10 cellular contexts compared by ENCODE assay signal in the genomic region with DNA sequence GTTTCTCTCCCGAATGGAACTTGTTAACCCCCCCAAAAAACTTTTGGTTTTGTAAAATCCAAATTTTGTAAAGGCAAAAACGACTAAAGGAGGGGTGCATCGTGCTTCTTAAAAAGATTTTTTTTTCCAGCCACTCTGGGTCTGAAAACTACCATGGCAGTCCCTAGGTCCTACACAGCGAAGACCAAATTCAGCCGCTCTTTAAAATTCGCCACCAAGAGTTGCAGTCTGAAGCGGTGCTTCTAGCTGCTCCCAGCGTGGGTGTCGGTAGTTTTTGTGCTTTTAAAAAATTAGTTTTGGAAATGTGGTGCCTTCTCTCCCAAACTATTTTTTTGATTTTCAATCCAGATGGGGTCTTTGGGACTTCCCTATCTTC. TPM values are rescaled to one million over a fixed set of nuclear protein-coding genes. Genes with fewer than 3 reads are reported as not detected.
A peak's percentile ranks its signal among the peaks of the same experiment; 100 is the strongest.
DNase-seq lines count a peak whose midpoint lies in the region; ATAC-seq and TF ChIP-seq lines count a peak whose summit lies in the region.
"Had no signal": no experiment of that assay in that cellular context is flagged by ENCODE, and none has a peak within 500 bp of the region (broad histone marks: within the 10 kb centered on the region; RNA-seq: fewer than 3 reads in every experiment).

No MANE protein-coding gene starts in this region.

- CTCF ChIA-PET in CD4-positive, alpha-beta memory T cell (lab: Charles Lee; ENCODE audit: partially characterized antibody), result interaction anchor here (0.6 kb wide), 1 partner anchor 162 kb away, joined by 3 read pairs; no protein-coding TSS in a partner anchor

- no peaks in the 10 kb centered on the region for H3K36me3 ChIP-seq in CD4-positive, alpha-beta memory T cell (ENCODE audit: insufficient read depth, low read length)
- H3K36me3 ChIP-seq in KMS-11 (ENCODE audit: insufficient read depth), result no peaks in the 10 kb centered on the region
- H3K36me3 ChIP-seq in neural progenitor cell, result no peaks in the 10 kb centered on the region
- H3K36me3 ChIP-seq: esophagus muscularis mucosa had no signal

- H3K4me3 ChIP-seq in CD4-positive, alpha-beta memory T cell (ENCODE audit: low read length in 2 of 2), result no peak overlapping the region
- H3K4me3 ChIP-seq in KMS-11 (IDR thresholded peaks at IDR 0.05; ENCODE audit: insufficient read depth, low read depth, low read length) (no peak overlapping the region), neural progenitor cell (peak overlapping the region; percentile 56)
- H3K4me3 ChIP-seq: mucosa of descending colon had no signal

- H3K27ac ChIP-seq in CD4-positive, alpha-beta memory T cell (ENCODE audit: low read depth, low read length), result no peak overlapping the region
- H3K27ac ChIP-seq in KMS-11 (no peak overlapping the region), neural progenitor cell (no peak overlapping the region)
- H3K27ac ChIP-seq: esophagus muscularis mucosa had no signal

- TF ChIP-seq CTCF in KMS-11 (conservative IDR thresholded peaks at IDR 0.05; ENCODE audit: low read depth, low read length) (no peak), neural progenitor cell (IDR thresholded peaks at IDR 0.05) (no peak)

- H4K20me1 ChIP-seq in KMS-11 (ENCODE audit: insufficient read depth) (no peaks in the 10 kb centered on the region), neural progenitor cell (ENCODE audit: low read depth) (peaks cover 78% of the 10 kb centered on the region)

- peaks cover 9 to 41% (median 21%) of the 10 kb centered on the region in 4 donors for H3K4me1 Mint-ChIP-seq in CD4-positive, alpha-beta memory T cell
- H3K4me1 Mint-ChIP-seq in dendritic cell treated with granulocyte-macrophage colony-stimulating factor and Interleukin-4, amounts not matched to agents 40 ng/mL and 50 ng/mL, for 4 days (ENCODE audit: low read depth), result peaks cover 30% of the 10 kb centered on the region
- peaks cover 52% of the 10 kb centered on the region for H3K4me1 Mint-ChIP-seq in neural progenitor cell

- H3K4me2 ChIP-seq in KMS-11 (peak overlapping the region; percentile 25; the same call in 1 of the 2 replicates), neural progenitor cell (peak overlapping the region; percentile 90)

- peaks cover 60% of the 10 kb centered on the region for H3K27me3 ChIP-seq in CD4-positive, alpha-beta memory T cell (ENCODE audit: insufficient read depth, low read length)
- H3K27me3 ChIP-seq in KMS-11 (ENCODE audit: insufficient read depth, low read depth) (no peaks in the 10 kb centered on the region), neural progenitor cell (peaks cover 100% of the 10 kb centered on the region)

- H3K4me3 Mint-ChIP-seq in CD4-positive, alpha-beta memory T cell, result peak overlapping the region in 7 of 8 donors; percentile 39 to 70 (median 55)
- peak overlapping the region; percentile 59 for H3K4me3 Mint-ChIP-seq in dendritic cell treated with granulocyte-macrophage colony-stimulating factor and Interleukin-4, amounts not matched to agents 40 ng/mL and 50 ng/mL, for 4 days
- H3K4me3 Mint-ChIP-seq in neural progenitor cell, result peak overlapping the region; percentile 81

- DNase-seq in CD4-positive, alpha-beta memory T cell, result no peak
- DNase-seq in neural progenitor cell (ENCODE audit: low spot score), result peak; percentile 62
- DNase-seq in C1 segment of cervical spinal cord (lab: John Stamatoyannopoulos, UW), result no peak
- no peak for DNase-seq in AG20443 (ENCODE audit: low spot score)

- H3K9me3 ChIP-seq in CD4-positive, alpha-beta memory T cell (ENCODE audit: control insufficient read depth in 1 of 2, low read length in 2 of 2), result no peaks in the 10 kb centered on the region
- H3K9me3 ChIP-seq in neural progenitor cell (ENCODE audit: low read depth), result no peaks in the 10 kb centered on the region
- H3K9me3 ChIP-seq: esophagus muscularis mucosa, mucosa of descending colon had no signal

- peaks cover 0 to 13% (median 1%) of the 10 kb centered on the region in 8 donors for H3K9me3 Mint-ChIP-seq in CD4-positive, alpha-beta memory T cell
- H3K9me3 Mint-ChIP-seq in dendritic cell treated with granulocyte-macrophage colony-stimulating factor and Interleukin-4, amounts not matched to agents 40 ng/mL and 50 ng/mL, for 4 days, result peaks cover 6% of the 10 kb centered on the region
- H3K9me3 Mint-ChIP-seq in neural progenitor cell, result no peaks in the 10 kb centered on the region
- H3K9me3 Mint-ChIP-seq: IgD-negative memory B cell had no signal

- intact Hi-C loops in CD4-positive, alpha-beta memory T cell (cut with micrococcal nuclease), result no loop called here
- intact Hi-C loops in dendritic cell treated with granulocyte-macrophage colony-stimulating factor and Interleukin-4, amounts not matched to agents 40 ng/mL and 50 ng/mL, for 4 days (cut with micrococcal nuclease), result no loop called here

- POLR2A ChIA-PET in CD4-positive, alpha-beta memory T cell (lab: Charles Lee; ENCODE audit: partially characterized antibody), result no interaction called here

- H3K36me3 Mint-ChIP-seq in CD4-positive, alpha-beta memory T cell, result no peaks in the 10 kb centered on the region
- H3K36me3 Mint-ChIP-seq in dendritic cell treated with granulocyte-macrophage colony-stimulating factor and Interleukin-4, amounts not matched to agents 40 ng/mL and 50 ng/mL, for 4 days (ENCODE audit: low read depth), result no peaks in the 10 kb centered on the region
- no peaks in the 10 kb centered on the region for H3K36me3 Mint-ChIP-seq in neural progenitor cell
- H3K36me3 Mint-ChIP-seq: IgD-negative memory B cell had no signal

- peaks cover 12% of the 10 kb centered on the region for H3K4me1 ChIP-seq in CD4-positive, alpha-beta memory T cell (ENCODE audit: insufficient read depth, low read length)
- H3K4me1 ChIP-seq in KMS-11 (ENCODE audit: low read depth, poor library complexity, severe bottlenecking) (no peaks in the 10 kb centered on the region), neural progenitor cell (peaks cover 82% of the 10 kb centered on the region)

- ATAC-seq in GM19467 (IDR thresholded peaks at IDR 0.05; ENCODE audit: unreplicated experiment), result no peak

- H3K9ac ChIP-seq in KMS-11 (no peak overlapping the region), neural progenitor cell (no peak overlapping the region)

- H3F3A ChIP-seq in neural progenitor cell (ENCODE audit: low read depth), result peaks cover 97% of the 10 kb centered on the region

- no peak overlapping the region for H3K27ac Mint-ChIP-seq in CD4-positive, alpha-beta memory T cell
- H3K27ac Mint-ChIP-seq in dendritic cell treated with granulocyte-macrophage colony-stimulating factor and Interleukin-4, amounts not matched to agents 40 ng/mL and 50 ng/mL, for 4 days, result no peak overlapping the region
- H3K27ac Mint-ChIP-seq in neural progenitor cell, result no peak overlapping the region
- H3K27ac Mint-ChIP-seq: IgD-negative memory B cell had no signal

- H3K79me2 ChIP-seq in KMS-11 (ENCODE audit: insufficient read depth, low read depth), result no peaks in the 10 kb centered on the region
- no peaks in the 10 kb centered on the region for H3K79me2 ChIP-seq in neural progenitor cell (ENCODE audit: low read depth)

- peaks cover 52 to 63% of the 10 kb centered on the region in 2 donors for H3K27me3 Mint-ChIP-seq in CD4-positive, alpha-beta memory T cell
- peaks cover 91% of the 10 kb centered on the region for H3K27me3 Mint-ChIP-seq in dendritic cell treated with granulocyte-macrophage colony-stimulating factor and Interleukin-4, amounts not matched to agents 40 ng/mL and 50 ng/mL, for 4 days
- peaks cover 86% of the 10 kb centered on the region for H3K27me3 Mint-ChIP-seq in neural progenitor cell (ENCODE audit: insufficient read depth, low read depth)

- H2AFZ ChIP-seq in KMS-11 (ENCODE audit: low read depth), result no peak overlapping the region
- no peak overlapping the region for H2AFZ ChIP-seq in neural progenitor cell (replicated peaks)

RNA-seq across cellular contexts. Expression of a gene that starts 0.9 kb away (rescaled TPM):
- under 1 TPM in 1 of 2 experiments, not detected in 1; 0.35 TPM for total RNA-seq in CD4-positive, alpha-beta memory T cell
- polyA plus RNA-seq in CD4-positive, alpha-beta memory T cell, result not detected
- 1.1 and 2.8 TPM in 2 replicates for total RNA-seq in neural progenitor cell (ENCODE audit: low replicate concordance)
- total RNA-seq: mucosa of descending colon had no signal
- polyA plus RNA-seq: IgD-negative memory B cell had no signal
